Comparison of ENCODE assay signal across 1 cellular context in genomic region chr13:51786425-51787010, GRCh38.
TF ChIP-seq lines count a peak whose summit lies in the region.

No MANE protein-coding gene starts in this region.

TF ChIP-seq in IMR-90, 13 proteins besides CTCF, POLR2A, EP300 and RAD21 (continued from another document):
- no peak for TF ChIP-seq NFE2L2 (IDR thresholded peaks at IDR 0.05; ENCODE audit: low read depth, low read length)
